In the genomic region with DNA sequence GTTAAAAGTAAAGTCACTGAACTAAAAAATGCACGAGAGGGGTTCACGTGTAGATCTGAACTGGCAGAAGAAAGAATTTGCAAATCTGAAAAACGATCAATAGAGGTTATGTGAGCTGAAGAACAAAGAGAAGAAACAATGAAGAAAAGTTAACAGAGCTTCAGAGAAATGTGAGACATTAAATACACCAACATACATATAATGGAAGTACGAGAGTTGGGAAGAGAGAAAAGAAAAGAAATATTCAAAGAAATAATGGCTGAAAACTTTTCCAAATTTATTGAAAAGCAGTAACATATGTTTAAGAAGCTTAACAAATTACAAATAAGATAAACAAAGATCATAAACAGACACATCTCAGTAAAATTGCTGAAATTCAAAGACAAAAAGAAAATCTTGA, we compare ENCODE assay signal across 2 cellular contexts.
TF ChIP-seq lines count a peak whose summit lies in the region.

No MANE protein-coding gene starts in this region.

TF ChIP-seq in HEK293, 187 proteins besides CTCF, POLR2A, EP300 and RAD21:
- TF ChIP-seq ZNF133 (tag by site-specific recombination; IDR thresholded peaks at IDR 0.05): peak; percentile 60
- no peak for TF ChIP-seq ZNF121 (tag by site-specific recombination; IDR thresholded peaks at IDR 0.05)
- TF ChIP-seq, protein P1, sequence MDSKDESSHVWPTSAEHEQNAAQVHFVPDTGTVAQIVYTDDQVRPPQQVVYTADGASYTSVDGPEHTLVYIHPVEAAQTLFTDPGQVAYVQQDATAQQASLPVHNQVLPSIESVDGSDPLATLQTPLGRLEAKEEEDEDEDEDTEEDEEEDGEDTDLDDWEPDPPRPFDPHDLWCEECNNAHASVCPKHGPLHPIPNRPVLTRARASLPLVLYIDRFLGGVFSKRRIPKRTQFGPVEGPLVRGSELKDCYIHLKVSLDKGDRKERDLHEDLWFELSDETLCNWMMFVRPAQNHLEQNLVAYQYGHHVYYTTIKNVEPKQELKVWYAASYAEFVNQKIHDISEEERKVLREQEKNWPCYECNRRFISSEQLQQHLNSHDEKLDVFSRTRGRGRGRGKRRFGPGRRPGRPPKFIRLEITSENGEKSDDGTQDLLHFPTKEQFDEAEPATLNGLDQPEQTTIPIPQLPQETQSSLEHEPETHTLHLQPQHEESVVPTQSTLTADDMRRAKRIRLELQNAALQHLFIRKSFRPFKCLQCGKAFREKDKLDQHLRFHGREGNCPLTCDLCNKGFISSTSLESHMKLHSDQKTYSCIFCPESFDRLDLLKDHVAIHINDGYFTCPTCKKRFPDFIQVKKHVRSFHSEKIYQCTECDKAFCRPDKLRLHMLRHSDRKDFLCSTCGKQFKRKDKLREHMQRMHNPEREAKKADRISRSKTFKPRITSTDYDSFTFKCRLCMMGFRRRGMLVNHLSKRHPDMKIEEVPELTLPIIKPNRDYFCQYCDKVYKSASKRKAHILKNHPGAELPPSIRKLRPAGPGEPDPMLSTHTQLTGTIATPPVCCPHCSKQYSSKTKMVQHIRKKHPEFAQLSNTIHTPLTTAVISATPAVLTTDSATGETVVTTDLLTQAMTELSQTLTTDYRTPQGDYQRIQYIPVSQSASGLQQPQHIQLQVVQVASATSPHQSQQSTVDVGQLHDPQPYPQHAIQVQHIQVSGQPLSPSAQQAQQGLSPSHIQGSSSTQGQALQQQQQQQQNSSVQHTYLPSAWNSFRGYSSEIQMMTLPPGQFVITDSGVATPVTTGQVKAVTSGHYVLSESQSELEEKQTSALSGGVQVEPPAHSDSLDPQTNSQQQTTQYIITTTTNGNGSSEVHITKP (tag by site-specific recombination; IDR thresholded peaks at IDR 0.05): no peak

TF ChIP-seq in H1, 55 proteins besides CTCF, POLR2A, EP300 and RAD21:
- TF ChIP-seq CREB1 (IDR thresholded peaks at IDR 0.05): no peak
- no peak for TF ChIP-seq PHF8 (conservative IDR thresholded peaks at IDR 0.05; ENCODE audit: low read depth, low read length)
- TF ChIP-seq, protein P2, sequence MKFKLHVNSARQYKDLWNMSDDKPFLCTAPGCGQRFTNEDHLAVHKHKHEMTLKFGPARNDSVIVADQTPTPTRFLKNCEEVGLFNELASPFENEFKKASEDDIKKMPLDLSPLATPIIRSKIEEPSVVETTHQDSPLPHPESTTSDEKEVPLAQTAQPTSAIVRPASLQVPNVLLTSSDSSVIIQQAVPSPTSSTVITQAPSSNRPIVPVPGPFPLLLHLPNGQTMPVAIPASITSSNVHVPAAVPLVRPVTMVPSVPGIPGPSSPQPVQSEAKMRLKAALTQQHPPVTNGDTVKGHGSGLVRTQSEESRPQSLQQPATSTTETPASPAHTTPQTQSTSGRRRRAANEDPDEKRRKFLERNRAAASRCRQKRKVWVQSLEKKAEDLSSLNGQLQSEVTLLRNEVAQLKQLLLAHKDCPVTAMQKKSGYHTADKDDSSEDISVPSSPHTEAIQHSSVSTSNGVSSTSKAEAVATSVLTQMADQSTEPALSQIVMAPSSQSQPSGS (IDR thresholded peaks at IDR 0.05; ENCODE audit: low read length): no peak
- no peak for TF ChIP-seq SUZ12 (IDR thresholded peaks at IDR 0.05; ENCODE audit: low read length)
- TF ChIP-seq, protein P3, sequence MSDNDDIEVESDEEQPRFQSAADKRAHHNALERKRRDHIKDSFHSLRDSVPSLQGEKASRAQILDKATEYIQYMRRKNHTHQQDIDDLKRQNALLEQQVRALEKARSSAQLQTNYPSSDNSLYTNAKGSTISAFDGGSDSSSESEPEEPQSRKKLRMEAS (IDR thresholded peaks at IDR 0.05): no peak
- TF ChIP-seq KDM4A (IDR thresholded peaks at IDR 0.05; ENCODE audit: low read depth, low read length, severe bottlenecking): no peak
- TF ChIP-seq GABPA (IDR thresholded peaks at IDR 0.05; ENCODE audit: borderline replicate concordance, insufficient read depth, low read length): no peak
TF ChIP-seq in H1: peak in this region for 0.
